In genomic region chr2:38700881-38701458, GRCh38 we compare ENCODE assay signal across 17 cellular contexts. TPM values are rescaled to one million over a fixed set of nuclear protein-coding genes. Genes with fewer than 3 reads are reported as not detected.
DNase-seq lines count a peak whose midpoint lies in the region; ATAC-seq and TF ChIP-seq lines count a peak whose summit lies in the region.
"Had no signal": no experiment of that assay in that cellular context is flagged by ENCODE, and none has a peak within 500 bp of the region (broad histone marks: within the 10 kb centered on the region; RNA-seq: fewer than 3 reads in every experiment).

No MANE protein-coding gene starts in this region.

- peak overlapping the region; percentile 92 for H3K27ac Mint-ChIP-seq in activated CD4-positive, alpha-beta T cell treated with anti-CD3 and anti-CD28 coated beads, Interleukin-2, amount 10 ng/mL, durations not matched to agents 24 days and 14 days
- H3K27ac Mint-ChIP-seq in HFFc6 (peak overlapping the region; percentile 8; the same call in 1 of the 2 replicates), GM23338 (no peak overlapping the region)
- H3K27ac Mint-ChIP-seq in activated T-helper 17 cell treated with anti-CD3 and anti-CD28 coated beads, Interleukin-2, amount 50 U/mL, for 72 hours = peak overlapping the region; percentile 88
- H3K27ac Mint-ChIP-seq: endodermal cell had no signal

- no peaks in the 10 kb centered on the region for H3K27me3 ChIP-seq in GM23338 (ENCODE audit: insufficient read depth)
- H3K27me3 ChIP-seq: cardiac muscle cell had no signal

- H3K36me3 ChIP-seq in GM23338 (ENCODE audit: insufficient read depth) = no peaks in the 10 kb centered on the region
- H3K36me3 ChIP-seq: cardiac muscle cell had no signal

- H2AFZ ChIP-seq in GM23338 = no peak overlapping the region

- H3K9me3 Mint-ChIP-seq in activated CD4-positive, alpha-beta T cell treated with anti-CD3 and anti-CD28 coated beads, Interleukin-2, amount 10 ng/mL, durations not matched to agents 24 days and 14 days = no peaks in the 10 kb centered on the region
- no peaks in the 10 kb centered on the region for H3K9me3 Mint-ChIP-seq in HFFc6
- no peaks in the 10 kb centered on the region for H3K9me3 Mint-ChIP-seq in activated T-helper 17 cell treated with anti-CD3 and anti-CD28 coated beads, Interleukin-2, amount 50 U/mL, for 72 hours
- no peaks in the 10 kb centered on the region for H3K9me3 Mint-ChIP-seq in GM23338
- H3K9me3 Mint-ChIP-seq: endodermal cell had no signal

- no peak for ATAC-seq in activated T-helper 17 cell treated with anti-CD3 and anti-CD28 coated beads, Interleukin-2, amount 50 U/mL, for 72 hours (replicated peaks)
- ATAC-seq in left colon (peak; percentile 80), GM23338 (no peak)
- ATAC-seq: A549 had no signal

- H3K4me3 ChIP-seq in GM23338 = no peak overlapping the region
- H3K4me3 ChIP-seq: A549, cardiac muscle cell had no signal

- peaks cover 41% of the 10 kb centered on the region for H3K36me3 Mint-ChIP-seq in activated CD4-positive, alpha-beta T cell treated with anti-CD3 and anti-CD28 coated beads, Interleukin-2, amount 10 ng/mL, durations not matched to agents 24 days and 14 days (ENCODE audit: low read depth)
- H3K36me3 Mint-ChIP-seq in HFFc6 (ENCODE audit: low read depth) = peaks cover 7% of the 10 kb centered on the region
- H3K36me3 Mint-ChIP-seq in activated T-helper 17 cell treated with anti-CD3 and anti-CD28 coated beads, Interleukin-2, amount 50 U/mL, for 72 hours (ENCODE audit: low read depth) = peaks cover 83% of the 10 kb centered on the region
- H3K36me3 Mint-ChIP-seq in GM23338 (ENCODE audit: low read depth) = 0 out of 3 replicates have a peak, but pooled peaks cover 2% of the 10 kb centered on the region

- peak overlapping the region; percentile 78 for H3K4me3 Mint-ChIP-seq in activated CD4-positive, alpha-beta T cell treated with anti-CD3 and anti-CD28 coated beads, Interleukin-2, amount 10 ng/mL, durations not matched to agents 24 days and 14 days
- no peak overlapping the region for H3K4me3 Mint-ChIP-seq in HFFc6
- peak overlapping the region; percentile 87 for H3K4me3 Mint-ChIP-seq in activated T-helper 17 cell treated with anti-CD3 and anti-CD28 coated beads, Interleukin-2, amount 50 U/mL, for 72 hours
- no peak overlapping the region for H3K4me3 Mint-ChIP-seq in GM23338
- H3K4me3 Mint-ChIP-seq: endodermal cell had no signal

- H3K9me2 ChIP-seq in GM23338 (ENCODE audit: insufficient read depth) = no peaks in the 10 kb centered on the region

- TF ChIP-seq CTCF in HFFc6 (IDR thresholded peaks at IDR 0.05) (no peak), GM23338 (conservative IDR thresholded peaks at IDR 0.05; ENCODE audit: low read depth in 2 of 2) (no peak)

- H3K4me1 Mint-ChIP-seq in activated CD4-positive, alpha-beta T cell treated with anti-CD3 and anti-CD28 coated beads, Interleukin-2, amount 10 ng/mL, durations not matched to agents 24 days and 14 days = peaks cover 50% of the 10 kb centered on the region
- peaks cover 48% of the 10 kb centered on the region for H3K4me1 Mint-ChIP-seq in HFFc6 (ENCODE audit: low read depth)
- peaks cover 41% of the 10 kb centered on the region for H3K4me1 Mint-ChIP-seq in activated T-helper 17 cell treated with anti-CD3 and anti-CD28 coated beads, Interleukin-2, amount 50 U/mL, for 72 hours
- no peaks in the 10 kb centered on the region for H3K4me1 Mint-ChIP-seq in GM23338

- no peaks in the 10 kb centered on the region for H3K79me2 ChIP-seq in GM23338 (replicated peaks; ENCODE audit: insufficient read depth)

- H3K4me2 ChIP-seq in GM23338 = no peak overlapping the region
- H3K4me2 ChIP-seq: A549 had no signal

- no peak for DNase-seq in activated CD4-positive, alpha-beta T cell treated with anti-CD3 and anti-CD28 coated beads, Interleukin-2, amount 10 ng/mL, durations not matched to agents 24 days and 14 days
- DNase-seq in activated CD4-positive, alpha-beta T cell treated with anti-CD3 and anti-CD28 coated beads for 4 hours = no peak
- no peak for DNase-seq in HFFc6
- peak; percentile 35 to 63 for DNase-seq in left colon
- no peak for DNase-seq in T-helper 9 cell
- DNase-seq in CD1c-positive myeloid dendritic cell (ENCODE audit: extremely low spot score) = no peak
- DNase-seq in GM23338 (ENCODE audit: low spot score) = no peak
- DNase-seq: activated CD4-positive, alpha-beta T cell treated with anti-CD3 and anti-CD28 coated beads for 1 hour; activated gamma-delta T cell treated with Interleukin-2 at 50 U/mL for 16 hours; COR-L47; endodermal cell; NCI-H2107; NCI-H748 treated with DMSO at 0.1 percent for 48 hours; posterior cingulate gyrus had no signal

- intact Hi-C loops in activated CD4-positive, alpha-beta T cell treated with anti-CD3 and anti-CD28 coated beads, Interleukin-2, amount 10 ng/mL, durations not matched to agents 24 days and 14 days (cut with micrococcal nuclease) = loop anchor here (1.0 to 2.0 kb wide), 4 partner anchors 8 to 98 kb away; partner anchors contain the start of genes GALM and HNRNPLL
- intact Hi-C loops in left colon (cut with DNase I, micrococcal nuclease) = no loop called here

- no peaks in the 10 kb centered on the region for H3K4me1 ChIP-seq in GM23338 (ENCODE audit: insufficient read depth)

- no peaks in the 10 kb centered on the region for H4K20me1 ChIP-seq in GM23338 (replicated peaks; ENCODE audit: insufficient read depth)

- no peak overlapping the region for H3K27ac ChIP-seq in GM23338 (ENCODE audit: low read depth)
- H3K27ac ChIP-seq: A549, cardiac muscle cell had no signal

- no peaks in the 10 kb centered on the region for H3K27me3 Mint-ChIP-seq in activated CD4-positive, alpha-beta T cell treated with anti-CD3 and anti-CD28 coated beads, Interleukin-2, amount 10 ng/mL, durations not matched to agents 24 days and 14 days
- H3K27me3 Mint-ChIP-seq in HFFc6 (ENCODE audit: insufficient read depth) (peaks cover 5% of the 10 kb centered on the region), GM23338 (ENCODE audit: insufficient read depth, low read depth, poor library complexity) (peaks cover 3% of the 10 kb centered on the region)
- no peaks in the 10 kb centered on the region for H3K27me3 Mint-ChIP-seq in activated T-helper 17 cell treated with anti-CD3 and anti-CD28 coated beads, Interleukin-2, amount 50 U/mL, for 72 hours

- H3F3A ChIP-seq in GM23338 (replicated peaks; ENCODE audit: low read depth) = no peaks in the 10 kb centered on the region

TF ChIP-seq in GM23338, 12 proteins besides CTCF, POLR2A, EP300 and RAD21 (continues in another document):
- TF ChIP-seq ZNF331 (CRISPR knock-in tag; IDR thresholded peaks at IDR 0.05; ENCODE audit: low read depth) (no peak), REST (IDR thresholded peaks at IDR 0.05; ENCODE audit: unreplicated experiment) (no peak), CREB1 (CRISPR knock-in tag; IDR thresholded peaks at IDR 0.05; ENCODE audit: low read depth) (no peak), EZH2phosphoT487 (IDR thresholded peaks at IDR 0.05; ENCODE audit: unreplicated experiment) (no peak), POLR2AphosphoS5 (IDR thresholded peaks at IDR 0.05; ENCODE audit: low read depth) (no peak)

RNA-seq across cellular contexts. Expression of gene GALM, which starts 35.1 kb away (rescaled TPM):
- 56.0 and 57.4 TPM in 2 replicates for total RNA-seq in activated CD4-positive, alpha-beta T cell treated with anti-CD3 and anti-CD28 coated beads, Interleukin-2, amount 10 ng/mL, durations not matched to agents 24 days and 14 days
- total RNA-seq in HFFc6 (2021; fragmentation: NEBNext Ultra II Directional; extraction: Animal tissue kit (Norgen Biotek cat#: 25700)) = 10 to 100 TPM in 1 of 6 experiments, 1 to 10 TPM in 5; 6.5 to 10.1 (median 9.1) TPM
- 100 to 1,000 TPM in 1 of 2 donors, 10 to 100 TPM in 1; 85.2 to 123 TPM for total RNA-seq in activated T-helper 17 cell treated with anti-CD3 and anti-CD28 coated beads, Interleukin-2, amount 50 U/mL, for 72 hours
- 10 to 100 TPM; 51.6 to 59.0 TPM for total RNA-seq in left colon
- 14.9 and 21.6 TPM in 2 replicates for total RNA-seq in GM23338 (2014; rRNA removed; shearing (Covaris generic))
- polyA plus RNA-seq in GM23338 (2016; fragmentation: Nextera tagmentation; extraction: Ambion mirVana) = 9.3 and 9.6 TPM in 2 replicates

RNA-seq across cellular contexts. Expression of gene SRSF7, which starts 50.2 kb away (rescaled TPM):
- total RNA-seq in activated CD4-positive, alpha-beta T cell treated with anti-CD3 and anti-CD28 coated beads, Interleukin-2, amount 10 ng/mL, durations not matched to agents 24 days and 14 days = 415 and 419 TPM in 2 replicates
- total RNA-seq in HFFc6 (2021; fragmentation: NEBNext Ultra II Directional; extraction: Animal tissue kit (Norgen Biotek cat#: 25700)) = 100 to 1,000 TPM; 120 to 153 (median 147) TPM
- 100 to 1,000 TPM; 199 to 366 TPM for total RNA-seq in activated T-helper 17 cell treated with anti-CD3 and anti-CD28 coated beads, Interleukin-2, amount 50 U/mL, for 72 hours
- 10 to 100 TPM; 85.6 to 91.2 TPM for total RNA-seq in left colon
- 251 and 274 TPM in 2 replicates for total RNA-seq in GM23338 (2014; rRNA removed; shearing (Covaris generic))
- 534 and 572 TPM in 2 replicates for polyA plus RNA-seq in GM23338 (2016; fragmentation: Nextera tagmentation; extraction: Ambion mirVana)

Comparison
In these comparisons a context has a peak if more than half of its experiments do, and no peak if none do; other contexts are left out.
1. DNase-seq: peak in left colon (2 of 2); none in activated CD4-positive, alpha-beta T cell treated with anti-CD3 and anti-CD28 coated beads, Interleukin-2, amount 10 ng/mL, durations not matched to agents 24 days and 14 days (single experiment), activated CD4-positive, alpha-beta T cell treated with anti-CD3 and anti-CD28 coated beads for 4 hours (0 of 2), HFFc6 (single experiment), T-helper 9 cell (single experiment), CD1c-positive myeloid dendritic cell (single experiment) and GM23338 (single experiment).
2. H3K4me3 Mint-ChIP-seq: peak in activated CD4-positive, alpha-beta T cell treated with anti-CD3 and anti-CD28 coated beads, Interleukin-2, amount 10 ng/mL, durations not matched to agents 24 days and 14 days (single experiment) and activated T-helper 17 cell treated with anti-CD3 and anti-CD28 coated beads, Interleukin-2, amount 50 U/mL, for 72 hours (single experiment); none in HFFc6 (single experiment) and GM23338 (single experiment).